ENCODE assay signal across 7 cellular contexts in genomic region chr15:35914573-35914972, GRCh38.
"Had no signal": no experiment of that assay in that cellular context is flagged by ENCODE, and none has a peak within 500 bp of the region (broad histone marks: within the 10 kb centered on the region; RNA-seq: fewer than 3 reads in every experiment).

No MANE protein-coding gene starts in this region.

- H3K27ac ChIP-seq: HL-60, KMS-11 had no signal

- H3K9ac ChIP-seq: KMS-11 had no signal

- H3K4me2 ChIP-seq: KMS-11 had no signal

- FAIRE-seq: HepG2, HTR-8/SVneo had no signal

- DNase-seq: IMR-90, KBM-7, KG1 had no signal

- ATAC-seq: HepG2 had no signal
